ENCODE assay signal across 27 cellular contexts in the genomic region with DNA sequence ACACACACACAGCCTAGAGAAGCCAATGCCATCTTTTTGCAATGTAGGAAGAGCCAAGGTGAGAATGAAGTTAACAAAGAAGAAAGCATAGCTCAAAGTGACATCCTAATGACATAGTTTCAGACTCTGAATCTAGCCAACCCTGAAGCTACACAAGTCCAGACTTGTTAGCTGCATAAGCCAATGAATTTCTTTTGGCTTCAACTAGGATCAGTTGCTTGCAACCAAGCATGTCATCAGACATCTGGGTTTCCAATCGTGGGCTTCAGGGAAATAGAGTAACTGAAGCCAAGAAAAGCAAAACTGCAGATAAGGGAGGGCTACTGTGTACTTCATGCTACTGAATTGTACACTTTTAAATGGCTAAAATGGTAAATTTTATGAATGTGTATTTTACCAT. TPM values are rescaled to one million over a fixed set of nuclear protein-coding genes. Genes with fewer than 3 reads are reported as not detected.
DNase-seq lines count a peak whose midpoint lies in the region; TF ChIP-seq lines count a peak whose summit lies in the region.
"Had no signal": no experiment of that assay in that cellular context is flagged by ENCODE, and none has a peak within 500 bp of the region (broad histone marks: within the 10 kb centered on the region; RNA-seq: fewer than 3 reads in every experiment).

No MANE protein-coding gene starts in this region.

- no peaks in the 10 kb centered on the region for H3K79me2 ChIP-seq in osteoblast (ENCODE audit: insufficient read depth, low read length)

- H3K4me1 ChIP-seq in breast epithelium (no peaks in the 10 kb centered on the region), osteoblast (ENCODE audit: insufficient read depth, low read length) (peaks cover 3% of the 10 kb centered on the region), ovary (ENCODE audit: insufficient read depth) (peaks cover 3% of the 10 kb centered on the region)

- H3K4me3 ChIP-seq in breast epithelium (no peak overlapping the region), osteoblast (ENCODE audit: insufficient read depth, low read length) (no peak overlapping the region), ovary (no peak overlapping the region)
- H3K4me3 ChIP-seq: body of pancreas, coronary artery had no signal

- intact Hi-C loops in MCF 10A (cut with micrococcal nuclease) (no loop called here), breast epithelium (cut with DNase I; ENCODE audit: low total_unique reads) (no loop called here), ovary (cut with DNase I) (no loop called here)

- TF ChIP-seq EP300 in ovary (IDR thresholded peaks at IDR 0.05), result no peak

- POLR2A ChIA-PET in MCF 10A (lab: Yijun Ruan, JAX), result interaction anchor here (0.6 to 2.0 kb wide), 4 partner anchors 11 to 22 kb away, joined by 3 to 7 read pairs (median 4); no protein-coding TSS in a partner anchor

- H3K9me3 ChIP-seq in breast epithelium, result no peaks in the 10 kb centered on the region
- no peaks in the 10 kb centered on the region for H3K9me3 ChIP-seq in osteoblast (ENCODE audit: low read depth, low read length)
- H3K9me3 ChIP-seq in ovary, result no peaks in the 10 kb centered on the region
- H3K9me3 ChIP-seq: body of pancreas had no signal

- TF ChIP-seq CTCF in MCF 10A (IDR thresholded peaks at IDR 0.05; ENCODE audit: unreplicated experiment), result no peak
- no peak for TF ChIP-seq CTCF in breast epithelium (IDR thresholded peaks at IDR 0.05)
- no peak for TF ChIP-seq CTCF in osteoblast (IDR thresholded peaks at IDR 0.05; ENCODE audit: extremely low read depth, low read depth, low read length)
- no peak for TF ChIP-seq CTCF in ovary (IDR thresholded peaks at IDR 0.05)

- no peak overlapping the region for H3K4me2 ChIP-seq in osteoblast (ENCODE audit: insufficient read depth, low read length)

- H2AFZ ChIP-seq in osteoblast (ENCODE audit: low read length), result peak overlapping the region; percentile 12

- H3K9me3 Mint-ChIP-seq in MCF 10A (ENCODE audit: unreplicated experiment), result no peaks in the 10 kb centered on the region
- H3K9me3 Mint-ChIP-seq: activated naive CD4-positive, alpha-beta T cell treated with anti-CD3 and anti-CD28 coated beads, Interleukin-2, amount 50 U/mL, for 24 hours; activated T-cell treated with anti-CD3 and anti-CD28 coated beads, Interleukin-2, amount 50 U/mL, for 4 hours; HFFc6 had no signal

- no peaks in the 10 kb centered on the region for H3K36me3 ChIP-seq in breast epithelium
- H3K36me3 ChIP-seq in osteoblast (ENCODE audit: insufficient read depth, low read length), result no peaks in the 10 kb centered on the region
- no peaks in the 10 kb centered on the region for H3K36me3 ChIP-seq in ovary

- peaks cover 6% of the 10 kb centered on the region for H3K36me3 Mint-ChIP-seq in MCF 10A (ENCODE audit: insufficient read depth, unreplicated experiment)
- H3K36me3 Mint-ChIP-seq: stimulated activated memory B cell treated with anti-CD40 and anti-IgM and Interleukin-4, amounts not matched to agents 10 μg/mL and 1 μg/mL and 100 μg/mL, for 72 hours had no signal

- no peak overlapping the region for H3K4me3 Mint-ChIP-seq in MCF 10A (ENCODE audit: unreplicated experiment)
- H3K4me3 Mint-ChIP-seq: activated B cell treated with CpG ODN at 0.5 μM for 24 hours; activated CD8-positive, alpha-beta T cell treated with anti-CD3 and anti-CD28 coated beads, Interleukin-2, amount 10 ng/mL, durations not matched to agents 7 days and 5 days; activated naive CD4-positive, alpha-beta T cell treated with anti-CD3 and anti-CD28 coated beads, Interleukin-2, amount 50 U/mL, for 24 hours; activated T-cell treated with anti-CD3 and anti-CD28 coated beads, Interleukin-2, amount 50 U/mL, for 4 hours; HFFc6; nephron progenitor cell; stimulated activated memory B cell treated with anti-CD40 and anti-IgM and Interleukin-4, amounts not matched to agents 10 μg/mL and 1 μg/mL and 100 μg/mL, for 72 hours had no signal

- H3K27me3 ChIP-seq in breast epithelium, result no peaks in the 10 kb centered on the region
- H3K27me3 ChIP-seq in osteoblast (ENCODE audit: insufficient read depth, low read length), result no peaks in the 10 kb centered on the region
- H3K27me3 ChIP-seq in ovary, result no peaks in the 10 kb centered on the region
- H3K27me3 ChIP-seq: body of pancreas had no signal

- CTCF ChIA-PET in MCF 10A (lab: Yijun Ruan, JAX), result interaction anchor here (0.6 to 1.4 kb wide), 3 partner anchors 102 to 1278 kb away, joined by 3 to 4 read pairs (median 3); no protein-coding TSS in a partner anchor

- 27 to 36% (median 30%) methylated on average over 1 of the region's 1 CpG for WGBS in ovary, 3 donors

- H3K27ac ChIP-seq in breast epithelium (no peak overlapping the region), epithelial cell of prostate (no peak overlapping the region), osteoblast (ENCODE audit: low read depth, low read length) (no peak overlapping the region), ovary (no peak overlapping the region)
- H3K27ac ChIP-seq: coronary artery had no signal

- no peaks in the 10 kb centered on the region for H4K20me1 ChIP-seq in osteoblast (ENCODE audit: insufficient read depth, low read length)

- no TSS peak for BruUV-seq in MCF 10A (replicated peaks; lab: Mats Ljungman, UMichigan)

- peak; percentile 54 for DNase-seq in MCF 10A (ENCODE audit: unreplicated experiment)
- no peak for DNase-seq in breast epithelium (ENCODE audit: low spot score in 2 of 2)
- peak; percentile 92 for DNase-seq in NCI-H2171 treated with DMSO at 0.1 percent for 48 hours (lab: John Stamatoyannopoulos, UW)
- DNase-seq in epithelial cell of prostate (ENCODE audit: low read depth, low spot score), result peak; percentile 31
- no peak for DNase-seq in osteoblast (ENCODE audit: insufficient read length, low spot score, missing footprints)
- DNase-seq in NCI-H748 treated with DMSO at 0.1 percent for 48 hours (lab: John Stamatoyannopoulos, UW), result no peak
- DNase-seq in ovary, result no peak
- no peak for DNase-seq in SKM-1 treated with dmso at 0.1 percent for 144 hours (lab: John Stamatoyannopoulos, UW; ENCODE audit: unreplicated experiment)
- DNase-seq: activated B cell treated with CpG ODN at 0.5 μM for 24 hours; activated CD8-positive, alpha-beta T cell treated with anti-CD3 and anti-CD28 coated beads, Interleukin-2, amount 10 ng/mL, durations not matched to agents 7 days and 5 days; activated T-cell treated with anti-CD3 and anti-CD28 coated beads, Interleukin-2, amount 50 U/mL, for 4 hours; body of pancreas; C1 segment of cervical spinal cord; GF-D8; HFFc6; NCI-H1417 treated with DMSO at 0.1 percent for 48 hours; nephron progenitor cell; stimulated activated CD4-positive, alpha-beta T cell treated with anti-CD3 and anti-CD28 coated beads, Interleukin-1b, Interleukin-23, amount 100 ng/mL, for 48 hours had no signal

- H3K4me1 Mint-ChIP-seq in MCF 10A (ENCODE audit: insufficient read depth, unreplicated experiment), result peaks cover 10% of the 10 kb centered on the region

- no peaks in the 10 kb centered on the region for H3K27me3 Mint-ChIP-seq in MCF 10A (ENCODE audit: insufficient read depth, unreplicated experiment)
- H3K27me3 Mint-ChIP-seq: activated B cell treated with CpG ODN at 0.5 μM for 24 hours; activated naive CD4-positive, alpha-beta T cell treated with anti-CD3 and anti-CD28 coated beads, Interleukin-2, amount 50 U/mL, for 24 hours; stimulated activated memory B cell treated with anti-CD40 and anti-IgM and Interleukin-4, amounts not matched to agents 10 μg/mL and 1 μg/mL and 100 μg/mL, for 72 hours had no signal

- TF ChIP-seq POLR2A in breast epithelium (IDR thresholded peaks at IDR 0.05) (no peak), ovary (IDR thresholded peaks at IDR 0.05) (no peak)

- H3K27ac Mint-ChIP-seq in MCF 10A (ENCODE audit: low read depth, unreplicated experiment), result peak overlapping the region; percentile 55
- H3K27ac Mint-ChIP-seq: activated B cell treated with CpG ODN at 0.5 μM for 24 hours; activated CD8-positive, alpha-beta T cell treated with anti-CD3 and anti-CD28 coated beads, Interleukin-2, amount 10 ng/mL, durations not matched to agents 7 days and 5 days; activated naive CD4-positive, alpha-beta T cell treated with anti-CD3 and anti-CD28 coated beads, Interleukin-2, amount 50 U/mL, for 24 hours; HFFc6; nephron progenitor cell; stimulated activated memory B cell treated with anti-CD40 and anti-IgM and Interleukin-4, amounts not matched to agents 10 μg/mL and 1 μg/mL and 100 μg/mL, for 72 hours had no signal

RNA-seq across cellular contexts. Expression of a gene that starts 4.4 kb away (rescaled TPM):
- 26.8 and 33.0 TPM in 2 replicates for total RNA-seq in MCF 10A (2022)
- total RNA-seq in breast epithelium, result 10 to 100 TPM; 20.9 to 39.0 (median 24.9) TPM
- total RNA-seq in osteoblast, result 8.3 and 10.0 TPM in 2 replicates
- 10 to 100 TPM in 6 of 7 donors, 1 to 10 TPM in 1; 8.3 to 44.9 (median 20.3) TPM for total RNA-seq in ovary
- polyA plus RNA-seq in ovary, result 10 to 100 TPM in 1 of 2 donors, 1 to 10 TPM in 1; 8.3 to 23.0 TPM

RNA-seq across cellular contexts. Expression of a gene that starts 17.4 kb away (rescaled TPM):
- not detected in 2 replicates for total RNA-seq in MCF 10A (2022)
- total RNA-seq in breast epithelium, result not detected
- total RNA-seq in osteoblast, result not detected in 2 replicates
- not detected for total RNA-seq in ovary
- not detected for polyA plus RNA-seq in ovary
- total RNA-seq: A673; activated B cell treated with CpG ODN at 0.5 μM for 24 hours; activated CD8-positive, alpha-beta T cell treated with anti-CD3 and anti-CD28 coated beads, Interleukin-2, amount 10 ng/mL, durations not matched to agents 7 days and 5 days; activated T-cell treated with anti-CD3 and anti-CD28 coated beads, Interleukin-2, amount 50 U/mL, for 4 hours; glomerular endothelial cell; HFFc6; posterior vena cava; SK-MEL-5; T-helper 2 cell treated with Interferon-gamma antibody and Interleukin-4, amounts not matched to agents 100 ng/mL and 5 ng/mL, for 36 hours; temporal lobe had no signal

Comparison
In these comparisons a context has a peak if more than half of its experiments do, and no peak if none do; other contexts are left out.
1. DNase-seq: peak in MCF 10A (single experiment), NCI-H2171 treated with DMSO at 0.1 percent for 48 hours (single experiment) and epithelial cell of prostate (single experiment); none in breast epithelium (0 of 2), osteoblast (single experiment), NCI-H748 treated with DMSO at 0.1 percent for 48 hours (single experiment), ovary (0 of 5) and SKM-1 treated with dmso at 0.1 percent for 144 hours (single experiment).